ENCODE assay signal across 1 cellular context in the genomic region with DNA sequence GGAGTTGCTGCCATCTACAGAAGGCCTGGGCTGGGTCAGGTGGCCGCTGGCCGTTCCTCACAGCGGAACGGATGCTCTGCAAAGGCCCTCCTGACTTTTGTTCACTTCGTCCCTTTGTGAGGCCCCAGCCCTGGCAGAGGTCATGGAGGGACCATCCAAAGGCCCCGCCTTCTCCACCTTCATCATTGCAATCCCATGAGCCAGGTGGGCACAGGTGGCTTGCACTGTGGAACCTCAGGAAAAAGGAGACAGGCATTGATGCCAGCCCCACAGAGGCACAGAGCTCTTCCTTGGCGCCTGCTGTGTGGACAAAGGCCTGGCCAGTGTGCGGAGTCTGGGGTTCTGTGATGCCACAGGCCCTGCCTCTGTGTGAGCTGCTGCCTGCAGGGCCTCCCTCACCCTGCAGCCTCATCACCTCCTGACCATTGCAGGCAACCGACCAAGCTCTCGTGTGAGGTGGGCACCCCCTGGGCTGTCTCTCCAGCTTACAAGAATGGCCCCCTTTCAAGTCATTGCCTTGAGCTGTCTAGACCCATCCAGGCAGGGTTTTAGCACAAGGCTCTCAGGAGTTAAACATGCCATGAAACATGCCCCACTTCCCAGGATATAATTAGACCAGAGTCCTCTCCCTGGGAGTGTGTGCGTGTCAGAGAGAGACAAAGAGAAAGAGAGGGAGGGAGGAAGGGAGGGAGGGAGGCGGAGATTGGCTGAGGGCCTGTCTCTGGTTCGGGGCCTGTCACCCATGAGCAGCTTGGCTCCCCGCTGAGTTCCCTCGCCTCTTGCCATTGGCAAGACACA.
A peak's percentile ranks its signal among the peaks of the same experiment; 100 is the strongest.
TF ChIP-seq lines count a peak whose summit lies in the region.

No MANE protein-coding gene starts in this region.

TF ChIP-seq in HepG2, 621 proteins besides CTCF, POLR2A, EP300 and RAD21 (continued from another document and continues in another):
- TF ChIP-seq, protein P1, sequence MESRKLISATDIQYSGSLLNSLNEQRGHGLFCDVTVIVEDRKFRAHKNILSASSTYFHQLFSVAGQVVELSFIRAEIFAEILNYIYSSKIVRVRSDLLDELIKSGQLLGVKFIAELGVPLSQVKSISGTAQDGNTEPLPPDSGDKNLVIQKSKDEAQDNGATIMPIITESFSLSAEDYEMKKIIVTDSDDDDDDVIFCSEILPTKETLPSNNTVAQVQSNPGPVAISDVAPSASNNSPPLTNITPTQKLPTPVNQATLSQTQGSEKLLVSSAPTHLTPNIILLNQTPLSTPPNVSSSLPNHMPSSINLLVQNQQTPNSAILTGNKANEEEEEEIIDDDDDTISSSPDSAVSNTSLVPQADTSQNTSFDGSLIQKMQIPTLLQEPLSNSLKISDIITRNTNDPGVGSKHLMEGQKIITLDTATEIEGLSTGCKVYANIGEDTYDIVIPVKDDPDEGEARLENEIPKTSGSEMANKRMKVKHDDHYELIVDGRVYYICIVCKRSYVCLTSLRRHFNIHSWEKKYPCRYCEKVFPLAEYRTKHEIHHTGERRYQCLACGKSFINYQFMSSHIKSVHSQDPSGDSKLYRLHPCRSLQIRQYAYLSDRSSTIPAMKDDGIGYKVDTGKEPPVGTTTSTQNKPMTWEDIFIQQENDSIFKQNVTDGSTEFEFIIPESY (CRISPR knock-in tag; IDR thresholded peaks at IDR 0.05) = no peak
- no peak for TF ChIP-seq FOXM1 (CRISPR knock-in tag; IDR thresholded peaks at IDR 0.05)
- no peak for TF ChIP-seq ZNF460 (CRISPR knock-in tag; IDR thresholded peaks at IDR 0.05; ENCODE audit: borderline replicate concordance)
- TF ChIP-seq, protein P2, sequence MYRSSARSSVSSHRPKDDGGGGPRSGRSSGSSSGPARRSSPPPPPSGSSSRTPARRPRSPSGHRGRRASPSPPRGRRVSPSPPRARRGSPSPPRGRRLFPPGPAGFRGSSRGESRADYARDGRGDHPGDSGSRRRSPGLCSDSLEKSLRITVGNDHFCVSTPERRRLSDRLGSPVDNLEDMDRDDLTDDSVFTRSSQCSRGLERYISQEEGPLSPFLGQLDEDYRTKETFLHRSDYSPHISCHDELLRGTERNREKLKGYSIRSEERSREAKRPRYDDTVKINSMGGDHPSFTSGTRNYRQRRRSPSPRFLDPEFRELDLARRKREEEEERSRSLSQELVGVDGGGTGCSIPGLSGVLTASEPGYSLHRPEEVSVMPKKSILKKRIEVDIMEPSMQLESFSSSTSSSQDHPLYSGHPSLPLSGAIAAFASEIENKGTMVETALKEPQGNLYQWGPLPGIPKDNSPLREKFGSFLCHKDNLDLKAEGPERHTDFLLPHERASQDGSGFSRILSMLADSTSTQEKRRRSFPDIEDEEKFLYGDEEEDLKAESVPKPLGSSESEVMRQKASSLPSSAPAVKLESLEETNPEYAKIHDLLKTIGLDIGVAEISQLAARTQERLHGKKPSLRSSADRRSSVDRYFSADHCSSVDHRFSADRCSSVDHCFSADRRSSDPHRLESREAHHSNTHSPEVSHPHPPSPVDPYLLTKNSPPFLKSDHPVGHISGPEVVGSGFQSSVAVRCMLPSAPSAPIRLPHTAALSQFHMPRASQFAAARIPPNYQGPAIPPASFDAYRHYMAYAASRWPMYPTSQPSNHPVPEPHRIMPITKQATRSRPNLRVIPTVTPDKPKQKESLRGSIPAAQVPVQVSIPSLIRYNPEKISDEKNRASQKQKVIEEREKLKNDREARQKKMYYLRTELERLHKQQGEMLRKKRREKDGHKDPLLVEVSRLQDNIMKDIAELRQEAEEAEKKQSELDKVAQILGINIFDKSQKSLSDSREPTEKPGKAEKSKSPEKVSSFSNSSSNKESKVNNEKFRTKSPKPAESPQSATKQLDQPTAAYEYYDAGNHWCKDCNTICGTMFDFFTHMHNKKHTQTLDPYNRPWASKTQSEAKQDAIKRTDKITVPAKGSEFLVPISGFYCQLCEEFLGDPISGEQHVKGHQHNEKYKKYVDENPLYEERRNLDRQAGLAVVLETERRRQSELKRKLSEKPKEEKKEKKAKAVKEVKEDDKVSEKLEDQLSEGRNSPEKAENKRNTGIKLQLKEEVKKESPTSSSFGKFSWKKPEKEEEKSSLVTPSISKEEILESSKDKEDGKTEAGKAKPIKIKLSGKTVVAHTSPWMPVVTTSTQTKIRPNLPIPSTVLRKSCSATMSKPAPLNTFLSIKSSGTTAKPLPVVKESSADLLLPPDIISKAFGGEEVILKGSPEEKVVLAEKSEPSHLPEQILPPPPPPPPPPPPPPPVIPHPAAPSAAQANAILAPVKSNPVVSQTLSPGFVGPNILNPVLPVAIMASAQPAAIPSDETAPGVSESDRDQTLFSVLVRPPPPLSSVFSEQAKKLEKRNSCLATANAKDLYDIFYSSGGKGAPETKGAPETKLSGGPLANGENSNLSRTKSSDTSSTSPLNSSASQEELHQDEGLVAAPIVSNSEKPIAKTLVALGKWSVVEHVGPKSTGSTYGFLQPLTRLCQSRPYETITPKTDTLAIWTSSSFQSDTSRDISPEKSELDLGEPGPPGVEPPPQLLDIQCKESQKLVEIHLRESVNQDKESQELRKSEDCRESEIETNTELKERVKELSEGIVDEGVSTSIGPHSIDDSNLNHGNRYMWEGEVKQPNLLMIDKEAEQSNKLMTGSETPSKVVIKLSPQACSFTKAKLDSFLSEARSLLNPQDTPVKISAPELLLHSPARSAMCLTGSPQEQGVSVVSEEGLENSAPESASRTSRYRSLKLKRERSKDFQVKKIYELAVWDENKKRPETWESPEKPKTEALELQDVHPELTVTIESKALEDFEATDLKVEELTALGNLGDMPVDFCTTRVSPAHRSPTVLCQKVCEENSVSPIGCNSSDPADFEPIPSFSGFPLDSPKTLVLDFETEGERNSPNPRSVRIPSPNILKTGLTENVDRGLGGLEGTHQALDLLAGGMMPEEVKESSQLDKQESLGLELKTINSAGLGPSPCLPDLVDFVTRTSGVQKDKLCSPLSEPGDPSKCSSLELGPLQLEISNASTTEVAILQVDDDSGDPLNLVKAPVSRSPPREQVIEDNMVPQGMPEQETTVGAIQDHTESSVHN (CRISPR knock-in tag; IDR thresholded peaks at IDR 0.05) = peak; percentile 47; the same call in 1 of the 2 replicates
- TF ChIP-seq ZNF672 (CRISPR knock-in tag; IDR thresholded peaks at IDR 0.05) = no peak
- peak; percentile 39; the same call in 1 of the 2 replicates for TF ChIP-seq ZSCAN21 (CRISPR knock-in tag; IDR thresholded peaks at IDR 0.05; ENCODE audit: borderline replicate concordance)
- TF ChIP-seq ZNF496 (CRISPR knock-in tag; IDR thresholded peaks at IDR 0.05; ENCODE audit: insufficient replicate concordance) = no peak
- peak; percentile 81 for TF ChIP-seq ZNF451 (CRISPR knock-in tag; IDR thresholded peaks at IDR 0.05)
- no peak for TF ChIP-seq XRCC5 (optimal IDR thresholded peaks at IDR 0.05; ENCODE audit: low read length)
- TF ChIP-seq, protein P3, sequence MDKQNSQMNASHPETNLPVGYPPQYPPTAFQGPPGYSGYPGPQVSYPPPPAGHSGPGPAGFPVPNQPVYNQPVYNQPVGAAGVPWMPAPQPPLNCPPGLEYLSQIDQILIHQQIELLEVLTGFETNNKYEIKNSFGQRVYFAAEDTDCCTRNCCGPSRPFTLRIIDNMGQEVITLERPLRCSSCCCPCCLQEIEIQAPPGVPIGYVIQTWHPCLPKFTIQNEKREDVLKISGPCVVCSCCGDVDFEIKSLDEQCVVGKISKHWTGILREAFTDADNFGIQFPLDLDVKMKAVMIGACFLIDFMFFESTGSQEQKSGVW (CRISPR knock-in tag; IDR thresholded peaks at IDR 0.05; ENCODE audit: borderline replicate concordance) = no peak
- TF ChIP-seq ZC3H13 (CRISPR knock-in tag; IDR thresholded peaks at IDR 0.05) = no peak
- TF ChIP-seq TOPORS (CRISPR knock-in tag; IDR thresholded peaks at IDR 0.05) = peak; percentile 55; the same call in 1 of the 2 replicates
- TF ChIP-seq KDM4B (CRISPR knock-in tag; IDR thresholded peaks at IDR 0.05) = 0 out of 2 replicates have a peak, but pooled peaks have one; percentile 4
- no peak for TF ChIP-seq RCOR2 (CRISPR knock-in tag; IDR thresholded peaks at IDR 0.05)
- peak; percentile 68 for TF ChIP-seq ZNF891 (CRISPR knock-in tag; IDR thresholded peaks at IDR 0.05)
- peak; percentile 95 for TF ChIP-seq SMYD3 (CRISPR knock-in tag; IDR thresholded peaks at IDR 0.05)
- peak; percentile 56; the same call in 1 of the 2 replicates for TF ChIP-seq ZNF12 (CRISPR knock-in tag; IDR thresholded peaks at IDR 0.05)
- TF ChIP-seq DPF2 (CRISPR knock-in tag; IDR thresholded peaks at IDR 0.05; ENCODE audit: borderline replicate concordance, low read depth) = peak; percentile 51; the same call in 1 of the 2 replicates
- TF ChIP-seq ZBTB7B (CRISPR knock-in tag; IDR thresholded peaks at IDR 0.05) = peak; percentile 49; the same call in 1 of the 2 replicates
- TF ChIP-seq, protein P4, sequence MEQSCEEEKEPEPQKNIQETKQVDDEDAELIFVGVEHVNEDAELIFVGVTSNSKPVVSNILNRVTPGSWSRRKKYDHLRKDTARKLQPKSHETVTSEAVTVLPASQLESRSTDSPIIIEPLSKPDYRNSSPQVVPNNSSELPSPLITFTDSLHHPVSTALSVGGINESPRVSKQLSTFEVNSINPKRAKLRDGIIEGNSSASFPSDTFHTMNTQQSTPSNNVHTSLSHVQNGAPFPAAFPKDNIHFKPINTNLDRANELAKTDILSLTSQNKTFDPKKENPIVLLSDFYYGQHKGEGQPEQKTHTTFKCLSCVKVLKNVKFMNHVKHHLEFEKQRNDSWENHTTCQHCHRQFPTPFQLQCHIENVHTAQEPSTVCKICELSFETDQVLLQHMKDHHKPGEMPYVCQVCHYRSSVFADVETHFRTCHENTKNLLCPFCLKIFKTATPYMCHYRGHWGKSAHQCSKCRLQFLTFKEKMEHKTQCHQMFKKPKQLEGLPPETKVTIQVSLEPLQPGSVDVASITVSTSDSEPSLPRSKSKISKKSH (CRISPR knock-in tag; IDR thresholded peaks at IDR 0.05; ENCODE audit: borderline replicate concordance) = peak; percentile 94
- TF ChIP-seq AKAP8 (CRISPR knock-in tag; IDR thresholded peaks at IDR 0.05) = peak; percentile 86; the same call in 1 of the 2 replicates
- TF ChIP-seq TBX3 (IDR thresholded peaks at IDR 0.05; ENCODE audit: borderline replicate concordance) = 0 out of 2 replicates have a peak, but pooled peaks have one; percentile 7
- TF ChIP-seq ZNF235 (CRISPR knock-in tag; IDR thresholded peaks at IDR 0.05; ENCODE audit: borderline replicate concordance) = no peak
- peak; percentile 73; the same call in 1 of the 2 replicates for TF ChIP-seq ZIK1 (CRISPR knock-in tag; IDR thresholded peaks at IDR 0.05; ENCODE audit: borderline replicate concordance, low read depth)
- TF ChIP-seq ZNF430 (CRISPR knock-in tag; IDR thresholded peaks at IDR 0.05) = peak; percentile 53
- peak; percentile 71; the same call in 1 of the 2 replicates for TF ChIP-seq NFKB2 (CRISPR knock-in tag; IDR thresholded peaks at IDR 0.05; ENCODE audit: borderline replicate concordance)
- TF ChIP-seq, protein P5, sequence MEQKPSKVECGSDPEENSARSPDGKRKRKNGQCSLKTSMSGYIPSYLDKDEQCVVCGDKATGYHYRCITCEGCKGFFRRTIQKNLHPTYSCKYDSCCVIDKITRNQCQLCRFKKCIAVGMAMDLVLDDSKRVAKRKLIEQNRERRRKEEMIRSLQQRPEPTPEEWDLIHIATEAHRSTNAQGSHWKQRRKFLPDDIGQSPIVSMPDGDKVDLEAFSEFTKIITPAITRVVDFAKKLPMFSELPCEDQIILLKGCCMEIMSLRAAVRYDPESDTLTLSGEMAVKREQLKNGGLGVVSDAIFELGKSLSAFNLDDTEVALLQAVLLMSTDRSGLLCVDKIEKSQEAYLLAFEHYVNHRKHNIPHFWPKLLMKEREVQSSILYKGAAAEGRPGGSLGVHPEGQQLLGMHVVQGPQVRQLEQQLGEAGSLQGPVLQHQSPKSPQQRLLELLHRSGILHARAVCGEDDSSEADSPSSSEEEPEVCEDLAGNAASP (CRISPR knock-in tag; IDR thresholded peaks at IDR 0.05; ENCODE audit: borderline replicate concordance) = peak; percentile 27; the same call in 1 of the 2 replicates
- TF ChIP-seq TARDBP (CRISPR knock-in tag; IDR thresholded peaks at IDR 0.05) = peak; percentile 62
- TF ChIP-seq, protein P6, sequence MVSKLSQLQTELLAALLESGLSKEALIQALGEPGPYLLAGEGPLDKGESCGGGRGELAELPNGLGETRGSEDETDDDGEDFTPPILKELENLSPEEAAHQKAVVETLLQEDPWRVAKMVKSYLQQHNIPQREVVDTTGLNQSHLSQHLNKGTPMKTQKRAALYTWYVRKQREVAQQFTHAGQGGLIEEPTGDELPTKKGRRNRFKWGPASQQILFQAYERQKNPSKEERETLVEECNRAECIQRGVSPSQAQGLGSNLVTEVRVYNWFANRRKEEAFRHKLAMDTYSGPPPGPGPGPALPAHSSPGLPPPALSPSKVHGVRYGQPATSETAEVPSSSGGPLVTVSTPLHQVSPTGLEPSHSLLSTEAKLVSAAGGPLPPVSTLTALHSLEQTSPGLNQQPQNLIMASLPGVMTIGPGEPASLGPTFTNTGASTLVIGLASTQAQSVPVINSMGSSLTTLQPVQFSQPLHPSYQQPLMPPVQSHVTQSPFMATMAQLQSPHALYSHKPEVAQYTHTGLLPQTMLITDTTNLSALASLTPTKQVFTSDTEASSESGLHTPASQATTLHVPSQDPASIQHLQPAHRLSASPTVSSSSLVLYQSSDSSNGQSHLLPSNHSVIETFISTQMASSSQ (IDR thresholded peaks at IDR 0.05; ENCODE audit: low read depth) = no peak
- TF ChIP-seq, protein P6 (CRISPR knock-in tag; IDR thresholded peaks at IDR 0.05; ENCODE audit: borderline replicate concordance) = peak; percentile 44; the same call in 1 of the 2 replicates
